Comparison of ENCODE assay signal across 8 cellular contexts in genomic region chr1:246492611-246493245, GRCh38. TPM values are rescaled to one million over a fixed set of nuclear protein-coding genes. Genes with fewer than 3 reads are reported as not detected.
DNase-seq lines count a peak whose midpoint lies in the region; ATAC-seq, FAIRE-seq and TF ChIP-seq lines count a peak whose summit lies in the region.

No MANE protein-coding gene starts in this region.

- no peaks in the 10 kb centered on the region for H3K9me3 Mint-ChIP-seq in stimulated activated effector memory CD8-positive, alpha-beta T cell treated with anti-CD3 and anti-CD28 coated beads, Interleukin-12 subunit alpha, Interleukin-12 subunit beta, amount 100 ng/mL, for 72 hours

- H3K4me1 ChIP-seq in HepG2 (ENCODE audit: insufficient read depth, low read length) = no peaks in the 10 kb centered on the region

- POLR2A ChIA-PET in HepG2 (lab: Yijun Ruan, JAX) = no interaction called here

- H3K4me3 ChIP-seq in coronary artery (no peak overlapping the region), HepG2 (replicated peaks in 1 of 3; ENCODE audit: insufficient read depth in 1 of 3, low read depth in 2 of 3, low read length in 3 of 3) (no peak overlapping the region)

- no TSS peak for BruUV-seq in HepG2 (replicated peaks; lab: Mats Ljungman, UMichigan)

- TF ChIP-seq CTCF in coronary artery (IDR thresholded peaks at IDR 0.05) (peak; percentile 75), HepG2 (CRISPR knock-in tag; IDR thresholded peaks at IDR 0.05) (peak; percentile 84)

- WGBS in HepG2 (ENCODE audit: low lambda C conversion rate) = 39% methylated on average over 3 of the region's 3 CpGs

- no peaks in the 10 kb centered on the region; a peak in 1 of 5 replicates for H3K27me3 ChIP-seq in HepG2 (ENCODE audit: control insufficient read depth in 1 of 2, insufficient read depth in 2 of 2, low read length in 2 of 2)

- TF ChIP-seq EP300 in HepG2 (IDR thresholded peaks at IDR 0.05; ENCODE audit: low read depth in 2 of 2, low read length in 2 of 2) (no peak), HepG2 (CRISPR knock-in tag; IDR thresholded peaks at IDR 0.05; ENCODE audit: borderline replicate concordance) (no peak)

- no peak for TF ChIP-seq POLR2A in HepG2 (IDR thresholded peaks at IDR 0.05; ENCODE audit: insufficient read depth in 1 of 2, low read depth in 2 of 2, low read length in 2 of 2)

- no peaks in the 10 kb centered on the region for H3K9me3 ChIP-seq in HepG2 (ENCODE audit: low read length)

- H3K36me3 Mint-ChIP-seq in stimulated activated effector memory CD8-positive, alpha-beta T cell treated with anti-CD3 and anti-CD28 coated beads, Interleukin-12 subunit alpha, Interleukin-12 subunit beta, amount 100 ng/mL, for 72 hours = peaks cover 10% of the 10 kb centered on the region

- H3K4me1 Mint-ChIP-seq in stimulated activated effector memory CD8-positive, alpha-beta T cell treated with anti-CD3 and anti-CD28 coated beads, Interleukin-12 subunit alpha, Interleukin-12 subunit beta, amount 100 ng/mL, for 72 hours = peaks cover 4% of the 10 kb centered on the region

- no peak overlapping the region for H2AFZ ChIP-seq in HepG2 (ENCODE audit: low read length)

- DNase-seq in AG08396 (ENCODE audit: low spot score) (peak; percentile 77), NCI-H1417 treated with DMSO at 0.1 percent for 48 hours (lab: John Stamatoyannopoulos, UW) (peak; percentile 16), SW 1271 (lab: John Stamatoyannopoulos, UW) (peak; percentile 31 to 84), coronary artery (ENCODE audit: low spot score) (no peak), HepG2 (ENCODE audit: low spot score) (peak; percentile 35)
- DNase-seq in stimulated activated effector memory CD8-positive, alpha-beta T cell treated with anti-CD3 and anti-CD28 coated beads, Interleukin-12 subunit alpha, Interleukin-12 subunit beta, amount 100 ng/mL, for 72 hours (ENCODE audit: low spot score in 2 of 2) = no peak
- DNase-seq in activated CD8-positive, alpha-beta memory T cell treated with anti-CD3 and anti-CD28 coated beads for 24 hours = no peak

- in situ Hi-C loops in HepG2 (cut with HindIII; ENCODE audit: extremely low pct_ligation_motif_present, low pct_unique_long_range_greater_than_20kb) = loop anchor here (25.0 kb wide), 1 partner anchor 1330 kb away; the partner anchor contains the start of gene KIF26B

- no peak overlapping the region for H3K9ac ChIP-seq in HepG2 (ENCODE audit: insufficient read depth, low read depth, low read length)

- TF ChIP-seq RAD21 in HepG2 (CRISPR knock-in tag; IDR thresholded peaks at IDR 0.05) = peak; percentile 51; the same call in 1 of the 2 replicates

- H3K36me3 ChIP-seq in HepG2 (replicated peaks in 1 of 2; ENCODE audit: control insufficient read depth in 1 of 2, insufficient read depth in 2 of 2, low read length in 2 of 2) = no peaks in the 10 kb centered on the region

- H3K4me3 Mint-ChIP-seq in stimulated activated effector memory CD8-positive, alpha-beta T cell treated with anti-CD3 and anti-CD28 coated beads, Interleukin-12 subunit alpha, Interleukin-12 subunit beta, amount 100 ng/mL, for 72 hours = no peak overlapping the region

- ATAC-seq in GM18867 (IDR thresholded peaks at IDR 0.05; ENCODE audit: unreplicated experiment) (peak; percentile 57), HepG2 (peak; percentile 93)
- ATAC-seq in stimulated activated effector memory CD8-positive, alpha-beta T cell treated with anti-CD3 and anti-CD28 coated beads, Interleukin-12 subunit alpha, Interleukin-12 subunit beta, amount 100 ng/mL, for 72 hours = peak; percentile 45

- H3K79me2 ChIP-seq in HepG2 (ENCODE audit: insufficient read depth, low read length) = peaks cover 10% of the 10 kb centered on the region

- H3K27ac Mint-ChIP-seq in stimulated activated effector memory CD8-positive, alpha-beta T cell treated with anti-CD3 and anti-CD28 coated beads, Interleukin-12 subunit alpha, Interleukin-12 subunit beta, amount 100 ng/mL, for 72 hours = no peak overlapping the region

- CTCF ChIA-PET in HepG2 (lab: Yijun Ruan, JAX; ENCODE audit: low intra/inter-chr PET ratio, low total read pairs) = interaction anchor here (1.2 to 1.8 kb wide), 3 partner anchors 481 to 1340 kb away, joined by 3 to 10 read pairs (median 4); no protein-coding TSS in a partner anchor

- H3K27ac ChIP-seq in coronary artery (no peak overlapping the region), HepG2 (ENCODE audit: extremely low read length, insufficient read depth, low read length) (no peak overlapping the region)

- peak; percentile 87 for FAIRE-seq in HepG2 (lab: Jason Lieb, UNC)

- intact Hi-C loops in HepG2 (cut with micrococcal nuclease; ENCODE audit: unreplicated experiment) = loop anchor here (1.0 kb wide), 3 partner anchors 262 to 1339 kb away; no protein-coding TSS in a partner anchor

- H4K20me1 ChIP-seq in HepG2 (ENCODE audit: insufficient read depth, low read length) = no peaks in the 10 kb centered on the region

- H3K4me2 ChIP-seq in HepG2 (ENCODE audit: low read depth, low read length) = no peak overlapping the region

TF ChIP-seq in HepG2, 621 proteins besides CTCF, POLR2A, EP300 and RAD21:
- no peak for TF ChIP-seq PLSCR1 (CRISPR knock-in tag; IDR thresholded peaks at IDR 0.05; ENCODE audit: borderline replicate concordance)
- TF ChIP-seq STAG1 (CRISPR knock-in tag; IDR thresholded peaks at IDR 0.05) = peak; percentile 84
- no peak for TF ChIP-seq ZNF121 (CRISPR knock-in tag; IDR thresholded peaks at IDR 0.05)
- no peak for TF ChIP-seq ZSCAN21 (CRISPR knock-in tag; IDR thresholded peaks at IDR 0.05; ENCODE audit: borderline replicate concordance)
- TF ChIP-seq ZNF766 (CRISPR knock-in tag; IDR thresholded peaks at IDR 0.05; ENCODE audit: borderline replicate concordance) = no peak
- no peak for TF ChIP-seq MAZ (IDR thresholded peaks at IDR 0.05; ENCODE audit: borderline replicate concordance, low read depth, low read length)
- no peak for TF ChIP-seq MAZ (CRISPR knock-in tag; IDR thresholded peaks at IDR 0.05; ENCODE audit: low read depth)
- TF ChIP-seq SMC3 (IDR thresholded peaks at IDR 0.05; ENCODE audit: low read length) = peak; percentile 62; the same call in 1 of the 2 replicates
- TF ChIP-seq KAT8 (CRISPR knock-in tag; IDR thresholded peaks at IDR 0.05) = 0 out of 2 replicates have a peak, but pooled peaks have one; percentile 7

RNA-seq across cellular contexts. Expression of gene SMYD3, which starts 14.4 kb away (rescaled TPM):
- total RNA-seq in HepG2 (2016; rRNA removed; fragmentation: Illumina TruSeq; extraction: Trizol) = 27.7 and 32.9 TPM in 2 replicates
- 54.0 and 56.1 TPM in 2 replicates for total RNA-seq in HepG2 (2016; cell fraction: cytosol; rRNA removed; fragmentation: Illumina TruSeq; extraction: Trizol; ENCODE audit: low read depth)
- 24.8 and 37.8 TPM in 2 replicates for total RNA-seq in HepG2 (2016; cell fraction: insoluble cytoplasmic fraction; rRNA removed; fragmentation: Illumina TruSeq; extraction: Trizol)
- total RNA-seq in HepG2 (2016; cell fraction: membrane; rRNA removed; fragmentation: Illumina TruSeq; extraction: Trizol) = 35.4 and 37.3 TPM in 2 replicates
- 28.7 and 30.4 TPM in 2 replicates for total RNA-seq in HepG2 (2016; cell fraction: nucleus; rRNA removed; fragmentation: Illumina TruSeq; extraction: Trizol)
- 29.2 and 35.8 TPM in 2 replicates for polyA plus RNA-seq in HepG2 (2011; rRNA removed)
- 19.7 and 23.0 TPM in 2 replicates for polyA plus RNA-seq in HepG2 (2011; cell fraction: cytosol; rRNA removed)
- 10.9 and 13.1 TPM in 2 replicates for polyA plus RNA-seq in HepG2 (2011; cell fraction: nucleus; rRNA removed)
- polyA plus RNA-seq in HepG2 (2012) = 44.3 and 60.7 TPM in 2 replicates
- polyA plus RNA-seq in HepG2 (2016; cell fraction: cytosol; fragmentation: Illumina TruSeq; extraction: Trizol; ENCODE audit: low read depth) = 30.9 and 35.7 TPM in 2 replicates
- 37.3 and 37.7 TPM in 2 replicates for polyA plus RNA-seq in HepG2 (2016; cell fraction: insoluble cytoplasmic fraction; fragmentation: Illumina TruSeq; extraction: Trizol; ENCODE audit: low read depth)
- 25.1 and 29.0 TPM in 2 replicates for polyA plus RNA-seq in HepG2 (2016; cell fraction: membrane; fragmentation: Illumina TruSeq; extraction: Trizol; ENCODE audit: low read depth)
- 17.8 and 20.2 TPM in 2 replicates for polyA plus RNA-seq in HepG2 (2016; cell fraction: nucleus; fragmentation: Illumina TruSeq; extraction: Trizol; ENCODE audit: insufficient read depth, low read depth)
- polyA minus RNA-seq in HepG2 (2011; rRNA and poly(A)+ RNA removed; ENCODE audit: low replicate concordance) = 37.6 and 43.7 TPM in 2 replicates
- polyA minus RNA-seq in HepG2 (2011; cell fraction: cytosol; rRNA and poly(A)+ RNA removed) = 11.4 and 12.4 TPM in 2 replicates
- polyA minus RNA-seq in HepG2 (2011; cell fraction: nucleus; rRNA and poly(A)+ RNA removed) = 59.6 and 65.0 TPM in 2 replicates

Comparison
In these comparisons a context has a peak if more than half of its experiments do, and no peak if none do; other contexts are left out.
1. DNase-seq: peak in AG08396 (single experiment), NCI-H1417 treated with DMSO at 0.1 percent for 48 hours (single experiment), SW 1271 (2 of 2) and HepG2 (single experiment); none in coronary artery (single experiment), stimulated activated effector memory CD8-positive, alpha-beta T cell treated with anti-CD3 and anti-CD28 coated beads, Interleukin-12 subunit alpha, Interleukin-12 subunit beta, amount 100 ng/mL, for 72 hours (0 of 2) and activated CD8-positive, alpha-beta memory T cell treated with anti-CD3 and anti-CD28 coated beads for 24 hours (single experiment).
2. Peak in every context shown above with its lines, with median percentiles within 50 percentile points of each other: ATAC-seq.